ENCODE assay signal across 6 cellular contexts in genomic region chr16:88651276-88651988, GRCh38. TPM values are rescaled to one million over a fixed set of nuclear protein-coding genes. Genes with fewer than 3 reads are reported as not detected.
A peak's percentile ranks its signal among the peaks of the same experiment; 100 is the strongest.
DNase-seq lines count a peak whose midpoint lies in the region; ATAC-seq lines count a peak whose summit lies in the region.

No MANE protein-coding gene starts in this region.

- H3K4me1 Mint-ChIP-seq in IgD-negative memory B cell, result peaks cover 7 to 15% (median 13%) of the 10 kb centered on the region in 3 donors
- peaks cover 11% of the 10 kb centered on the region for H3K4me1 Mint-ChIP-seq in memory B cell

- H3K27ac Mint-ChIP-seq in IgD-negative memory B cell (peak overlapping the region; percentile 98 to 99 (median 99)), memory B cell (peak overlapping the region; percentile 98)

- peak; percentile 56 for DNase-seq in activated gamma-delta T cell treated with anti-CD3 and anti-CD28 coated beads, Interleukin-2, amount 50 U/mL, for 16 hours (ENCODE audit: low read depth)
- DNase-seq in memory B cell (ENCODE audit: low spot score in 2 of 2) (peak; percentile 73 to 84), ureter (ENCODE audit: low spot score) (peak; percentile 85), globus pallidus (ENCODE audit: low spot score) (no peak)

- peaks cover 2% of the 10 kb centered on the region for H3K36me3 Mint-ChIP-seq in IgD-negative memory B cell
- H3K36me3 Mint-ChIP-seq in memory B cell, result peaks cover 13% of the 10 kb centered on the region

- no peaks in the 10 kb centered on the region for H3K9me3 Mint-ChIP-seq in IgD-negative memory B cell
- no peaks in the 10 kb centered on the region for H3K9me3 Mint-ChIP-seq in memory B cell

- H3K27me3 Mint-ChIP-seq in IgD-negative memory B cell, result no peaks in the 10 kb centered on the region
- no peaks in the 10 kb centered on the region for H3K27me3 Mint-ChIP-seq in memory B cell

- peak; percentile 70 for ATAC-seq in GM19372 (IDR thresholded peaks at IDR 0.05; ENCODE audit: low read depth, unreplicated experiment)
- ATAC-seq in memory B cell (ENCODE audit: low read depth), result peak; percentile 77

- H3K4me3 Mint-ChIP-seq in IgD-negative memory B cell, result peak overlapping the region; percentile 94 to 99 (median 97)
- peak overlapping the region; percentile 95 for H3K4me3 Mint-ChIP-seq in memory B cell

RNA-seq across cellular contexts. Expression of gene CYBA, which starts 0.6 kb away (rescaled TPM):
- polyA plus RNA-seq in IgD-negative memory B cell, result 1,890 TPM
- total RNA-seq in ureter, result 279 TPM

RNA-seq across cellular contexts. Expression of gene MVD, which starts 11.5 kb away (rescaled TPM):
- 26.0 TPM for polyA plus RNA-seq in IgD-negative memory B cell
- total RNA-seq in ureter, result 43.9 TPM

RNA-seq across cellular contexts. Expression of gene IL17C, which starts 13.1 kb away (rescaled TPM):
- polyA plus RNA-seq in IgD-negative memory B cell, result not detected
- not detected for total RNA-seq in ureter

RNA-seq across cellular contexts. Expression of gene SNAI3, which starts 34.9 kb away (rescaled TPM):
- polyA plus RNA-seq in IgD-negative memory B cell, result 12.3 TPM
- 1.8 TPM for total RNA-seq in ureter

RNA-seq across cellular contexts. Expression of gene RNF166, which starts 54.8 kb away (rescaled TPM):
- 33.9 TPM for polyA plus RNA-seq in IgD-negative memory B cell
- total RNA-seq in ureter, result 22.8 TPM
